In the genomic region with DNA sequence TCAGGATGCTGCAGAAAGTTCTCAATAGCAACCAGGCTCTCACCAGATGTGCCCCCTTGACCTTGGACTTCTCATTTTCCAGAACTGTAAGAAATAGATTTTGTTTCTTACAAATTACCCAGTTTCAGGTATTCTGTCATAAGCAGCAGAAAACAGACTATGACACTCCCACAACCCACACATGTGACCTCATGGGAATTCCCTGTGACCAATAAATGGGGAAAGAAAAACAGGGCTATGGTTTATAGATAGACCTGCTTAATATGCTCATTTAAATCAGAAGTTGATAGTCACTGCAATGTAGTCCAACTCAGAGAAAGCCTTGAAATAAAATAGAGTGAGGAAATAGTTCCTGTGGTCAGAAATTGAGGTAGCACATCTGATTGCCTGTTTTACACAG, we compare ENCODE assay signal across 24 cellular contexts.
"Had no signal": no experiment of that assay in that cellular context is flagged by ENCODE, and none has a peak within 500 bp of the region (broad histone marks: within the 10 kb centered on the region; RNA-seq: fewer than 3 reads in every experiment).

No MANE protein-coding gene starts in this region.

- H3K4me3 Mint-ChIP-seq: dendritic cell treated with granulocyte-macrophage colony-stimulating factor and Interleukin-4, amounts not matched to agents 40 ng/mL and 50 ng/mL, for 4 days; endodermal cell; mesothelial cell of epicardium; naive B cell; nephron; neural progenitor cell; stimulated activated effector memory CD8-positive, alpha-beta T cell treated with anti-CD3 and anti-CD28 coated beads, Interleukin-12 subunit alpha, Interleukin-12 subunit beta, amount 100 ng/mL, for 72 hours had no signal

- H3K27ac Mint-ChIP-seq: dendritic cell treated with granulocyte-macrophage colony-stimulating factor and Interleukin-4, amounts not matched to agents 40 ng/mL and 50 ng/mL, for 4 days; endodermal cell; mesothelial cell of epicardium; naive B cell; nephron; neural progenitor cell; progenitor cell of endocrine pancreas; stimulated activated effector memory CD8-positive, alpha-beta T cell treated with anti-CD3 and anti-CD28 coated beads, Interleukin-12 subunit alpha, Interleukin-12 subunit beta, amount 100 ng/mL, for 72 hours had no signal

- DNase-seq: colonic mucosa; effector CD8-positive, alpha-beta T cell; endodermal cell; heart left ventricle; kidney; mesenchymal stem cell; mucosa of descending colon; naive B cell; right lobe of liver; small intestine; stimulated activated CD4-positive, alpha-beta T cell treated with anti-CD3 and anti-CD28 coated beads, Interleukin-1b, Interleukin-23, amount 100 ng/mL, for 48 hours; stimulated activated CD4-positive, alpha-beta T cell treated with anti-CD3 and anti-CD28 coated beads, Interleukin-4, amount 100 ng/mL, for 24 hours; stimulated activated naive CD4-positive, alpha-beta T cell treated with Interleukin-2 at 50 U/mL for 16 hours; upper lobe of right lung; uterus had no signal

- ATAC-seq: esophagus mucosa; gastroesophageal sphincter; heart left ventricle; left lobe of liver; mucosa of descending colon; right lobe of liver; stimulated activated effector memory CD8-positive, alpha-beta T cell treated with anti-CD3 and anti-CD28 coated beads, Interleukin-12 subunit alpha, Interleukin-12 subunit beta, amount 100 ng/mL, for 72 hours; upper lobe of right lung had no signal

- H3K36me3 Mint-ChIP-seq: mesothelial cell of epicardium; naive B cell; neural progenitor cell; stimulated activated effector memory CD8-positive, alpha-beta T cell treated with anti-CD3 and anti-CD28 coated beads, Interleukin-12 subunit alpha, Interleukin-12 subunit beta, amount 100 ng/mL, for 72 hours had no signal

- H3K27me3 Mint-ChIP-seq: naive B cell, progenitor cell of endocrine pancreas had no signal

- H3K4me1 Mint-ChIP-seq: endodermal cell; mesothelial cell of epicardium; naive B cell; nephron; neural progenitor cell; stimulated activated effector memory CD8-positive, alpha-beta T cell treated with anti-CD3 and anti-CD28 coated beads, Interleukin-12 subunit alpha, Interleukin-12 subunit beta, amount 100 ng/mL, for 72 hours had no signal
